Comparison of ENCODE assay signal across 13 cellular contexts in genomic region chr2:9308186-9308955, GRCh38.
DNase-seq lines count a peak whose midpoint lies in the region; ATAC-seq and TF ChIP-seq lines count a peak whose summit lies in the region.
"Had no signal": no experiment of that assay in that cellular context is flagged by ENCODE, and none has a peak within 500 bp of the region (broad histone marks: within the 10 kb centered on the region; RNA-seq: fewer than 3 reads in every experiment).

No MANE protein-coding gene starts in this region.

- ATAC-seq in HG02973 (IDR thresholded peaks at IDR 0.05; ENCODE audit: unreplicated experiment): no peak
- ATAC-seq: pancreas had no signal

- no TSS peak for BruUV-seq in mammary epithelial cell (replicated peaks; lab: Mats Ljungman, UMichigan)

- dilution Hi-C loops in mammary epithelial cell (cut with HindIII; ENCODE audit: low sequenced_read_pairs): loop anchor here (5.0 kb wide), 2 partner anchors 76 to 101 kb away; partner anchors contain the start of gene ASAP2

- peaks cover 5% of the 10 kb centered on the region for H3K36me3 ChIP-seq in mammary epithelial cell (ENCODE audit: insufficient read depth, low read length)
- H3K36me3 ChIP-seq in thyroid gland: no peaks in the 10 kb centered on the region
- no peaks in the 10 kb centered on the region for H3K36me3 ChIP-seq in spleen
- H3K36me3 ChIP-seq: pancreas had no signal

- H3K27ac ChIP-seq in mammary epithelial cell (ENCODE audit: insufficient read depth, low read depth, low read length) (peak overlapping the region; percentile 60), thyroid gland (peak overlapping the region; percentile 68 to 80 (median 74)), spleen (no peak overlapping the region)

- peaks cover 81% of the 10 kb centered on the region for H3K79me2 ChIP-seq in mammary epithelial cell (ENCODE audit: insufficient read depth, low read length)

- H3K4me1 ChIP-seq in mammary epithelial cell (ENCODE audit: insufficient read depth, low read length) (peaks cover 64% of the 10 kb centered on the region), thyroid gland (peaks cover 33 to 62% of the 10 kb centered on the region in 2 donors), spleen (peaks cover 0 to 3% (median 0%) of the 10 kb centered on the region in 6 donors)

- H3K27me3 ChIP-seq in mammary epithelial cell (ENCODE audit: insufficient read depth, low read length) (no peaks in the 10 kb centered on the region), thyroid gland (no peaks in the 10 kb centered on the region), spleen (replicated peaks in 1 of 7) (peaks cover 0 to 16% (median 0%) of the 10 kb centered on the region in 7 donors)
- H3K27me3 ChIP-seq: pancreas had no signal

- 80% methylated on average over 9 of the region's 14 CpGs for WGBS in mammary epithelial cell (ENCODE audit: low coverage, missing lambda C conversion rate)
- WGBS in thyroid gland, 2 donors: 82 to 88% methylated on average over 14 of the region's 14 CpGs
- 77 to 93% (median 86%) methylated on average over 11 to 14 of the region's 14 CpGs for WGBS in spleen, 5 donors

- intact Hi-C loops in mammary epithelial cell (cut with micrococcal nuclease): no loop called here
- intact Hi-C loops in thyroid gland (cut with DNase I): no loop called here
- intact Hi-C loops in spleen (cut with DNase I; ENCODE audit: low total_unique reads): no loop called here

- no peaks in the 10 kb centered on the region for H3K9me3 ChIP-seq in mammary epithelial cell (replicated peaks; ENCODE audit: insufficient read depth, low read length)
- H3K9me3 ChIP-seq in thyroid gland: no peaks in the 10 kb centered on the region
- H3K9me3 ChIP-seq in spleen: no peaks in the 10 kb centered on the region
- H3K9me3 ChIP-seq: pancreas had no signal

- TF ChIP-seq POLR2A in thyroid gland (IDR thresholded peaks at IDR 0.05) (no peak), spleen (IDR thresholded peaks at IDR 0.05) (no peak)

- H2AFZ ChIP-seq in mammary epithelial cell (ENCODE audit: low read depth, low read length): no peak overlapping the region

- CTCF ChIA-PET in mammary epithelial cell (lab: Charles Lee; ENCODE audit: low non-redundant PET): no interaction called here

- H3K9ac ChIP-seq in mammary epithelial cell (ENCODE audit: insufficient read depth, low read length): no peak overlapping the region

- no peaks in the 10 kb centered on the region for H4K20me1 ChIP-seq in mammary epithelial cell (ENCODE audit: insufficient read depth, low read length)

- in situ Hi-C loops in mammary epithelial cell (cut with MboI; ENCODE audit: low sequenced_read_pairs in 2 of 2): no loop called here

- no peak overlapping the region for H3K4me2 ChIP-seq in mammary epithelial cell (ENCODE audit: insufficient read depth, low read depth, low read length)

- DNase-seq in LHCN-M2 (ENCODE audit: low read depth) (peak; percentile 76), mammary epithelial cell (peak; percentile 56), kidney tubule cell (ENCODE audit: low spot score) (peak; percentile 52), thyroid gland (no peak), NCI-H1694 treated with DMSO at 0.1 percent for 48 hours (lab: John Stamatoyannopoulos, UW) (no peak), spleen (no peak)
- DNase-seq: activated CD8-positive, alpha-beta memory T cell treated with anti-CD3 and anti-CD28 coated beads for 24 hours; activated effector memory CD4-positive, alpha-beta T cell treated with anti-CD3 and anti-CD28 coated beads, Interleukin-2, amount 50 U/mL, for 16 hours; aorta; effector CD8-positive, alpha-beta T cell; GF-D8; pancreas had no signal

- H3K4me3 ChIP-seq in mammary epithelial cell (replicated peaks in 1 of 3; ENCODE audit: insufficient read depth in 1 of 3, low read depth in 2 of 3, low read length in 3 of 3): no peak overlapping the region
- H3K4me3 ChIP-seq in thyroid gland (replicated peaks in 1 of 3): no peak overlapping the region
- no peak overlapping the region for H3K4me3 ChIP-seq in spleen
- H3K4me3 ChIP-seq: pancreas had no signal

- no peak for TF ChIP-seq CTCF in mammary epithelial cell (conservative IDR thresholded peaks at IDR 0.05 in 1 of 2, IDR thresholded peaks at IDR 0.05 in 1 of 2; ENCODE audit: extremely low read depth in 1 of 2, insufficient read depth in 1 of 2, low read depth in 1 of 2, low read length in 2 of 2)
- no peak for TF ChIP-seq CTCF in thyroid gland (IDR thresholded peaks at IDR 0.05)
- no peak for TF ChIP-seq CTCF in spleen (IDR thresholded peaks at IDR 0.05 in 8 of 11, conservative IDR thresholded peaks at IDR 0.05 in 3 of 11)

Comparison
In these comparisons a context has a peak if more than half of its experiments do, and no peak if none do; other contexts are left out.
1. DNase-seq: peak in LHCN-M2 (single experiment), mammary epithelial cell (single experiment) and kidney tubule cell (single experiment); none in thyroid gland (0 of 2), NCI-H1694 treated with DMSO at 0.1 percent for 48 hours (single experiment) and spleen (single experiment).
2. H3K27ac ChIP-seq: peak in mammary epithelial cell (single experiment) and thyroid gland (3 of 3); none in spleen (0 of 8).